In the genomic region with DNA sequence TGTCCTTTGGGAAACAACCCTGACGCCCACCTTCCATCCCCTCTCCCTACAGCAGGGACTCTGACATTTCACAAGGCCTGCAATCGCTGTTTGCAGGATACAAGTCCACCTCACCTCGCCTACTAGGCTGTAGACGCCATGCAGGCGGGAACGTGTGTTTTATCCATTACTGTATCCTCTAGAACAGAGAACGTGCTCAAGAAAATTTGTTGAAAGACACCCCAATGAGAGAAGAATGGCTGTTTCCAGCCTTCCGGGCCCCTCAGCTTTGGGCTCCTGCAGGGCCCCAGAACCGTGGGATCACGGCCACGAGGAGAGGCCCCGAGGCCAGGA, we compare ENCODE assay signal across 8 cellular contexts. TPM values are rescaled to one million over a fixed set of nuclear protein-coding genes. Genes with fewer than 3 reads are reported as not detected.
A peak's percentile ranks its signal among the peaks of the same experiment; 100 is the strongest.
DNase-seq lines count a peak whose midpoint lies in the region; ATAC-seq and TF ChIP-seq lines count a peak whose summit lies in the region.

No MANE protein-coding gene starts in this region.

- H3K4me1 ChIP-seq in HEK293 (ENCODE audit: control insufficient read depth, insufficient read depth, low read length) (no peaks in the 10 kb centered on the region), gastroesophageal sphincter (peaks cover 0 to 81% (median 38%) of the 10 kb centered on the region in 3 donors)

- no peak for TF ChIP-seq CTCF in HEK293 (tag by site-specific recombination; IDR thresholded peaks at IDR 0.05)
- no peak for TF ChIP-seq CTCF in WTC11 (IDR thresholded peaks at IDR 0.05)
- TF ChIP-seq CTCF in gastroesophageal sphincter (IDR thresholded peaks at IDR 0.05), result no peak

- no peak for TF ChIP-seq EP300 in gastroesophageal sphincter (IDR thresholded peaks at IDR 0.05)

- DNase-seq in WTC11 (ENCODE audit: low spot score) (no peak), activated gamma-delta T cell treated with Interleukin-2 at 50 U/mL for 16 hours (no peak), NCI-H2171 (lab: John Stamatoyannopoulos, UW) (no peak)

- H3K27me3 Mint-ChIP-seq in WTC11 (ENCODE audit: low read depth), result peaks cover 37% of the 10 kb centered on the region

- TF ChIP-seq POLR2A in gastroesophageal sphincter (IDR thresholded peaks at IDR 0.05), result no peak

- CTCF ChIA-PET in HEK293 (lab: Yijun Ruan, JAX), result interaction anchor here (1.7 to 2.4 kb wide), 2 partner anchors 12 to 85 kb away, joined by 9 to 18 read pairs; no protein-coding TSS in a partner anchor
- CTCF ChIA-PET in WTC11 (lab: Charles Lee), result interaction anchor here (1.0 to 4.9 kb wide), 5 partner anchors 12 to 85 kb away, joined by 4 to 26 read pairs (median 13); no protein-coding TSS in a partner anchor

- H3K4me3 ChIP-seq in HEK293 (ENCODE audit: low read depth, low read length) (no peak overlapping the region), gastroesophageal sphincter (peak overlapping the region; percentile 49 to 61), skin epidermis (peak overlapping the region; percentile 36 to 58 (median 46))

- H3K36me3 Mint-ChIP-seq in WTC11, result peaks cover 31% of the 10 kb centered on the region

- ATAC-seq in WTC11 (no peak), gastroesophageal sphincter (no peak), HG02678 (IDR thresholded peaks at IDR 0.05; ENCODE audit: unreplicated experiment) (no peak), HG02884 (IDR thresholded peaks at IDR 0.05; ENCODE audit: unreplicated experiment) (no peak)

- peaks cover 50% of the 10 kb centered on the region for H3K4me1 Mint-ChIP-seq in WTC11

- POLR2A ChIA-PET in HEK293 (lab: Yijun Ruan, JAX) (interaction anchor here (1.1 kb wide), 2 partner anchors 9 to 84 kb away, joined by 4 to 7 read pairs; partner anchors contain the start of gene RPL38), WTC11 (lab: Charles Lee) (interaction anchor here (1.1 to 1.5 kb wide), 3 partner anchors 22 to 73 kb away, joined by 5 read pairs; no protein-coding TSS in a partner anchor)

- H3K4me3 Mint-ChIP-seq in WTC11, result peak overlapping the region; percentile 93

- H3K36me3 ChIP-seq in HEK293 (ENCODE audit: control insufficient read depth in 2 of 2, insufficient read depth in 1 of 2, low read length in 2 of 2) (peaks cover 25 to 48% of the 10 kb centered on the region in 2 experiments), gastroesophageal sphincter (peaks cover 0 to 34% of the 10 kb centered on the region in 2 donors)

- peak overlapping the region; percentile 73 for H3K27ac Mint-ChIP-seq in WTC11

- H3K27ac ChIP-seq in HEK293 (ENCODE audit: extremely low read depth, low read depth, low read length), result no peak overlapping the region
- H3K27ac ChIP-seq in gastroesophageal sphincter, result peak overlapping the region in 3 of 4 donors; percentile 79 to 87 (median 85)
- peak overlapping the region in 16 of 21 experiments; percentile 25 to 84 (median 68) for H3K27ac ChIP-seq in skin epidermis

- H3K9me3 ChIP-seq in HEK293 (ENCODE audit: control insufficient read depth, insufficient read depth, low read depth, low read length), result no peaks in the 10 kb centered on the region
- no peaks in the 10 kb centered on the region for H3K9me3 ChIP-seq in gastroesophageal sphincter

- WGBS in gastroesophageal sphincter (ENCODE audit: low coverage in 1 of 2), 2 donors, result 36 to 63% methylated on average over 5 to 6 of the region's 12 CpGs

- H3K9me3 Mint-ChIP-seq in WTC11, result no peaks in the 10 kb centered on the region

- no peaks in the 10 kb centered on the region for H3K27me3 ChIP-seq in gastroesophageal sphincter

TF ChIP-seq in HEK293, 187 proteins besides CTCF, POLR2A, EP300 and RAD21:
- TF ChIP-seq, protein P1, sequence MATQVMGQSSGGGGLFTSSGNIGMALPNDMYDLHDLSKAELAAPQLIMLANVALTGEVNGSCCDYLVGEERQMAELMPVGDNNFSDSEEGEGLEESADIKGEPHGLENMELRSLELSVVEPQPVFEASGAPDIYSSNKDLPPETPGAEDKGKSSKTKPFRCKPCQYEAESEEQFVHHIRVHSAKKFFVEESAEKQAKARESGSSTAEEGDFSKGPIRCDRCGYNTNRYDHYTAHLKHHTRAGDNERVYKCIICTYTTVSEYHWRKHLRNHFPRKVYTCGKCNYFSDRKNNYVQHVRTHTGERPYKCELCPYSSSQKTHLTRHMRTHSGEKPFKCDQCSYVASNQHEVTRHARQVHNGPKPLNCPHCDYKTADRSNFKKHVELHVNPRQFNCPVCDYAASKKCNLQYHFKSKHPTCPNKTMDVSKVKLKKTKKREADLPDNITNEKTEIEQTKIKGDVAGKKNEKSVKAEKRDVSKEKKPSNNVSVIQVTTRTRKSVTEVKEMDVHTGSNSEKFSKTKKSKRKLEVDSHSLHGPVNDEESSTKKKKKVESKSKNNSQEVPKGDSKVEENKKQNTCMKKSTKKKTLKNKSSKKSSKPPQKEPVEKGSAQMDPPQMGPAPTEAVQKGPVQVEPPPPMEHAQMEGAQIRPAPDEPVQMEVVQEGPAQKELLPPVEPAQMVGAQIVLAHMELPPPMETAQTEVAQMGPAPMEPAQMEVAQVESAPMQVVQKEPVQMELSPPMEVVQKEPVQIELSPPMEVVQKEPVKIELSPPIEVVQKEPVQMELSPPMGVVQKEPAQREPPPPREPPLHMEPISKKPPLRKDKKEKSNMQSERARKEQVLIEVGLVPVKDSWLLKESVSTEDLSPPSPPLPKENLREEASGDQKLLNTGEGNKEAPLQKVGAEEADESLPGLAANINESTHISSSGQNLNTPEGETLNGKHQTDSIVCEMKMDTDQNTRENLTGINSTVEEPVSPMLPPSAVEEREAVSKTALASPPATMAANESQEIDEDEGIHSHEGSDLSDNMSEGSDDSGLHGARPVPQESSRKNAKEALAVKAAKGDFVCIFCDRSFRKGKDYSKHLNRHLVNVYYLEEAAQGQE (tag by site-specific recombination; IDR thresholded peaks at IDR 0.05), result no peak
- TF ChIP-seq ZNF623 (tag by site-specific recombination; IDR thresholded peaks at IDR 0.05), result 0 out of 2 replicates have a peak, but pooled peaks have one; percentile 5
- TF ChIP-seq ZNF600 (tag by site-specific recombination; IDR thresholded peaks at IDR 0.05), result peak; percentile 17; the same call in 1 of the 2 replicates

TF ChIP-seq in WTC11, 78 proteins besides CTCF, POLR2A, EP300 and RAD21:
- TF ChIP-seq AFF4 (CRISPR knock-in tag; IDR thresholded peaks at IDR 0.05; ENCODE audit: borderline replicate concordance), result no peak
- no peak for TF ChIP-seq NR3C1 (CRISPR knock-in tag; conservative IDR thresholded peaks at IDR 0.05; ENCODE audit: low read depth)
- TF ChIP-seq ZNF671 (CRISPR knock-in tag; IDR thresholded peaks at IDR 0.05), result peak; percentile 77; the same call in 1 of the 2 replicates
- no peak for TF ChIP-seq NFYB (CRISPR knock-in tag; conservative IDR thresholded peaks at IDR 0.05; ENCODE audit: low read depth)
- no peak for TF ChIP-seq HMGA2 (CRISPR knock-in tag; IDR thresholded peaks at IDR 0.05)

RNA-seq across cellular contexts. Expression of gene TTYH2, which starts 1.5 kb away (rescaled TPM):
- total RNA-seq in WTC11 (2021) (3.5 to 5.1 TPM (median 4.5 TPM) in 3 replicates), gastroesophageal sphincter (1 to 10 TPM; 5.5 to 7.7 (median 6.3) TPM)

RNA-seq across cellular contexts. Expression of gene RPL38, which starts 8.4 kb away (rescaled TPM):
- total RNA-seq in WTC11 (2021) (1,170 to 1,273 TPM (median 1,266 TPM) in 3 replicates), gastroesophageal sphincter (100 to 1,000 TPM; 407 to 628 (median 526) TPM)
